Comparison of ENCODE assay signal across 16 cellular contexts in genomic region chrX:46551494-46552128, GRCh38. TPM values are rescaled to one million over a fixed set of nuclear protein-coding genes. Genes with fewer than 3 reads are reported as not detected.
DNase-seq lines count a peak whose midpoint lies in the region; ATAC-seq, FAIRE-seq and TF ChIP-seq lines count a peak whose summit lies in the region.
"Had no signal": no experiment of that assay in that cellular context is flagged by ENCODE, and none has a peak within 500 bp of the region (broad histone marks: within the 10 kb centered on the region; RNA-seq: fewer than 3 reads in every experiment).

No MANE protein-coding gene starts in this region.

- H3K9me3 ChIP-seq in AG04450 (ENCODE audit: control insufficient read depth, insufficient read depth, low read length) (no peaks in the 10 kb centered on the region), IMR-90 (ENCODE audit: control insufficient read depth, insufficient read depth, low read length) (no peaks in the 10 kb centered on the region), K562 (replicated peaks; ENCODE audit: control insufficient read depth, insufficient read depth, low read depth, low read length) (no peaks in the 10 kb centered on the region), iPS-20b (ENCODE audit: insufficient read depth, low read depth, low read length) (no peaks in the 10 kb centered on the region), thyroid gland (no peaks in the 10 kb centered on the region)
- H3K9me3 ChIP-seq: thoracic aorta had no signal

- H2BK15ac ChIP-seq in IMR-90 (ENCODE audit: low read depth, low read length) = no peak overlapping the region

- TF ChIP-seq EP300 in K562 (IDR thresholded peaks at IDR 0.05; ENCODE audit: low read length) = no peak

- H2AK9ac ChIP-seq in IMR-90 (replicated peaks; ENCODE audit: low read depth, low read length, poor library complexity) = no peak overlapping the region

- H3K4ac ChIP-seq in IMR-90 (ENCODE audit: low read depth, low read length) = peak overlapping the region; percentile 3; the same call in 1 of the 2 replicates

- H3K9me1 ChIP-seq in IMR-90 (ENCODE audit: insufficient read depth, low read length) (no peaks in the 10 kb centered on the region), K562 (ENCODE audit: control insufficient read depth, insufficient read depth, low read length) (no peaks in the 10 kb centered on the region)

- ATAC-seq in IMR-90 (ENCODE audit: low read depth) = peak; percentile 37
- peak; percentile 58 for ATAC-seq in K562

- H4K5ac ChIP-seq in IMR-90 (ENCODE audit: low read depth, low read length) = no peak overlapping the region; the same call in 1 of the 2 replicates

- H3K27ac ChIP-seq in AG04450 (ENCODE audit: low read depth, low read length) (peak overlapping the region; percentile 57), IMR-90 (ENCODE audit: insufficient read depth, low read length) (no peak overlapping the region), K562 (ENCODE audit: extremely low read depth, low read depth, low read length) (no peak overlapping the region), iPS-20b (ENCODE audit: low read length) (peak overlapping the region; percentile 25), thyroid gland (no peak overlapping the region)
- H3K27ac ChIP-seq: KMS-11, thoracic aorta had no signal

- no peak overlapping the region for H3K18ac ChIP-seq in IMR-90 (ENCODE audit: low read depth, low read length)

- no peaks in the 10 kb centered on the region for H3K4me1 ChIP-seq in IMR-90 (ENCODE audit: control insufficient read depth, insufficient read depth, low read length)
- no peaks in the 10 kb centered on the region; a peak in 2 of 5 replicates for H3K4me1 ChIP-seq in K562 (replicated peaks in 1 of 2; ENCODE audit: control insufficient read depth in 2 of 2, insufficient read depth in 2 of 2, low read length in 2 of 2)
- peaks cover 4% of the 10 kb centered on the region; the same call in 1 of the 2 replicates for H3K4me1 ChIP-seq in iPS-20b (ENCODE audit: insufficient read depth, low read length)
- peaks cover 0 to 3% of the 10 kb centered on the region in 2 donors for H3K4me1 ChIP-seq in thyroid gland

- H2AFZ ChIP-seq in IMR-90 (replicated peaks; ENCODE audit: low read length, poor library complexity) (no peak overlapping the region), K562 (ENCODE audit: low read depth, low read length) (no peak overlapping the region)

- H3K79me1 ChIP-seq in IMR-90 (ENCODE audit: low read depth in 1 of 2, low read length in 2 of 2) = peaks cover 5 to 12% of the 10 kb centered on the region in 2 experiments; a peak in 2 of 4 replicates

- H3K36me3 ChIP-seq in IMR-90 (ENCODE audit: control insufficient read depth, insufficient read depth, low read length) (peaks cover 2% of the 10 kb centered on the region), K562 (ENCODE audit: control insufficient read depth, insufficient read depth, low read length) (peaks cover 16% of the 10 kb centered on the region), iPS-20b (ENCODE audit: insufficient read depth, low read depth, low read length) (peaks cover 18% of the 10 kb centered on the region; the same call in 1 of the 2 replicates), thyroid gland (no peaks in the 10 kb centered on the region)
- H3K36me3 ChIP-seq: thoracic aorta had no signal

- H2BK5ac ChIP-seq in IMR-90 (ENCODE audit: low read depth, low read length, poor library complexity, severe bottlenecking) = peak overlapping the region; percentile 43

- no peak overlapping the region for H2AK5ac ChIP-seq in IMR-90 (ENCODE audit: low read depth, low read length)

- H4K20me1 ChIP-seq in IMR-90 (ENCODE audit: insufficient read depth, low read length) = peaks cover 4% of the 10 kb centered on the region; the same call in 1 of the 2 replicates
- no peaks in the 10 kb centered on the region for H4K20me1 ChIP-seq in K562 (replicated peaks; ENCODE audit: control insufficient read depth, insufficient read depth, low read length)

- TF ChIP-seq POLR2A in IMR-90 (IDR thresholded peaks at IDR 0.05; ENCODE audit: low read depth, low read length) (no peak), K562 (conservative IDR thresholded peaks at IDR 0.05) (no peak), thyroid gland (IDR thresholded peaks at IDR 0.05) (no peak)

- TF ChIP-seq RAD21 in IMR-90 (IDR thresholded peaks at IDR 0.05; ENCODE audit: low read length) (no peak), K562 (CRISPR knock-in tag; conservative IDR thresholded peaks at IDR 0.05 in 1 of 2, IDR thresholded peaks at IDR 0.05 in 1 of 2) (no peak)

- H3K4me3 ChIP-seq in AG04450 (ENCODE audit: low read depth, low read length) (no peak overlapping the region), IMR-90 (ENCODE audit: insufficient read depth, low read depth, low read length) (no peak overlapping the region), K562 (no peak overlapping the region), iPS-20b (ENCODE audit: low read length) (no peak overlapping the region), thyroid gland (replicated peaks in 1 of 3) (no peak overlapping the region)
- H3K4me3 ChIP-seq: thoracic aorta had no signal

- no peak overlapping the region for H3K56ac ChIP-seq in IMR-90 (ENCODE audit: extremely low read depth, insufficient read depth, low read length)

- in situ Hi-C loops in IMR-90 (cut with MboI; ENCODE audit: low sequenced_read_pairs) = loop anchor here (10.0 kb wide), 1 partner anchor 93 kb away; no protein-coding TSS in a partner anchor
- in situ Hi-C loops in K562 (cut with MboI) = no loop called here

- H3K27me3 ChIP-seq in AG04450 (ENCODE audit: control insufficient read depth, insufficient read depth, low read length) (no peaks in the 10 kb centered on the region), IMR-90 (ENCODE audit: control insufficient read depth, insufficient read depth, low read length) (no peaks in the 10 kb centered on the region), K562 (ENCODE audit: control insufficient read depth in 2 of 2, insufficient read depth in 2 of 2, low read length in 2 of 2) (no peaks in the 10 kb centered on the region), iPS-20b (ENCODE audit: insufficient read depth, low read length) (no peaks in the 10 kb centered on the region), thyroid gland (no peaks in the 10 kb centered on the region)

- H4K91ac ChIP-seq in IMR-90 (ENCODE audit: insufficient read depth, low read depth, low read length) = no peak overlapping the region

- H3K9ac ChIP-seq in IMR-90 (ENCODE audit: low read depth, low read length) (no peak overlapping the region), K562 (ENCODE audit: insufficient read depth in 1 of 2, low read depth in 2 of 2, low read length in 2 of 2) (no peak overlapping the region), iPS-20b (ENCODE audit: low read depth, low read length) (peak overlapping the region; percentile 75; the same call in 1 of the 2 replicates)
- H3K9ac ChIP-seq: KMS-11 had no signal

- no peak overlapping the region; the same call in 1 of the 2 replicates for H2BK20ac ChIP-seq in IMR-90 (ENCODE audit: low read depth, low read length)

- H4K8ac ChIP-seq in IMR-90 (ENCODE audit: low read depth in 2 of 2, low read length in 2 of 2) = peak overlapping the region in 1 of 2 experiments; percentile 19; a peak in 1 of 4 replicates

- no peak for FAIRE-seq in K562 (lab: Jason Lieb, UNC)
- FAIRE-seq: colon, keratinocyte had no signal

- intact Hi-C loops in IMR-90 (cut with micrococcal nuclease) (loop anchor here (10.0 kb wide), 1 partner anchor 543 kb away; no protein-coding TSS in a partner anchor), K562 (cut with micrococcal nuclease) (no loop called here), thyroid gland (cut with DNase I) (no loop called here)

- 47% methylated on average over 7 of the region's 8 CpGs; no CpG with 5 or more reads in 1 of the 2 experiments for WGBS in IMR-90 (ENCODE audit: extremely low coverage in 2 of 2, insufficient read length in 1 of 2), 2 experiments
- 14% methylated on average over 8 of the region's 8 CpGs for WGBS in K562 (ENCODE audit: insufficient coverage, low coverage, missing lambda C conversion rate)
- 90 to 91% methylated on average over 8 of the region's 8 CpGs for WGBS in thyroid gland, 2 donors

- H3K23ac ChIP-seq in IMR-90 (ENCODE audit: low read depth, low read length) = no peak overlapping the region

- no peak overlapping the region for H3K4me2 ChIP-seq in IMR-90 (ENCODE audit: low read depth, low read length)
- no peak overlapping the region for H3K4me2 ChIP-seq in K562 (ENCODE audit: insufficient read depth, low read length)
- H3K4me2 ChIP-seq: KMS-11 had no signal

- H3K14ac ChIP-seq in IMR-90 (replicated peaks; ENCODE audit: low read depth, low read length) = no peak overlapping the region

- no peak for DNase-seq in AG04450 (ENCODE audit: low read depth, low spot score)
- peak; percentile 80 for DNase-seq in IMR-90
- peak in 1 of 4 experiments; percentile 27 for DNase-seq in K562 (ENCODE audit: extremely low read depth in 1 of 4, low spot score in 3 of 4)
- DNase-seq in NCI-H1105 (lab: John Stamatoyannopoulos, UW) = no peak
- DNase-seq in NCI-H1092 treated with DMSO at 0.1 percent for 48 hours (lab: John Stamatoyannopoulos, UW) = no peak
- DNase-seq in thyroid gland = no peak
- no peak for DNase-seq in NCI-H1694 (lab: John Stamatoyannopoulos, UW)
- DNase-seq: activated naive CD8-positive, alpha-beta T cell treated with anti-CD3 and anti-CD28 coated beads for 36 hours; NCI-H2029 treated with DMSO at 0.1 percent for 48 hours; posterior cingulate gyrus; stimulated activated CD4-positive, alpha-beta T cell treated with anti-CD3 and anti-CD28 coated beads, Interleukin-15, amount 100 ng/mL, for 24 hours had no signal

- CTCF ChIA-PET in AG04450 (lab: Charles Lee) = no interaction called here
- CTCF ChIA-PET in IMR-90 (lab: Yijun Ruan, JAX) = no interaction called here
- CTCF ChIA-PET in K562 (lab: Yijun Ruan, JAX; ENCODE audit: low intra/inter-chr PET ratio) = no interaction called here

- TF ChIP-seq CTCF in AG04450 (IDR thresholded peaks at IDR 0.05; ENCODE audit: low read depth, low read length) = no peak
- no peak for TF ChIP-seq CTCF in IMR-90 (conservative IDR thresholded peaks at IDR 0.05; ENCODE audit: low read depth, low read length)
- TF ChIP-seq CTCF in K562 (IDR thresholded peaks at IDR 0.05 in 2 of 3, conservative IDR thresholded peaks at IDR 0.05 in 1 of 3; ENCODE audit: insufficient read depth in 2 of 3, low read depth in 1 of 3, low read length in 3 of 3) = no peak
- no peak for TF ChIP-seq CTCF in thyroid gland (IDR thresholded peaks at IDR 0.05)

- no TSS peak for BruUV-seq in IMR-90 (replicated peaks; lab: Mats Ljungman, UMichigan)
- BruUV-seq in K562 (replicated peaks; lab: Mats Ljungman, UMichigan) = no TSS peak

- H2BK120ac ChIP-seq in IMR-90 (ENCODE audit: low read depth, low read length) = peak overlapping the region; percentile 4

- dilution Hi-C loops in IMR-90 (cut with HindIII; ENCODE audit: low sequenced_read_pairs, unreplicated experiment) = no loop called here

- H3K79me2 ChIP-seq in K562 (ENCODE audit: control insufficient read depth, insufficient read depth, low read length) = peaks cover 13% of the 10 kb centered on the region

- POLR2A ChIA-PET in AG04450 (lab: Yijun Ruan, JAX) (no interaction called here), IMR-90 (lab: Charles Lee; ENCODE audit: unreplicated experiment) (no interaction called here), K562 (lab: Yijun Ruan, JAX) (no interaction called here)

RNA-seq across cellular contexts. Expression of gene ZNF674, which starts 6.4 kb away (rescaled TPM):
- polyA plus RNA-seq in AG04450 (2011; rRNA removed) (4.0 and 4.1 TPM in 2 replicates), IMR-90 (2012; rRNA removed) (1.7 and 2.2 TPM in 2 replicates), K562 (2011; rRNA removed) (3.5 and 3.6 TPM in 2 replicates), K562 (2014; fragmentation: Illumina TruSeq; extraction: Trizol) (1.8 and 2.0 TPM in 2 replicates), K562 (2014; fragmentation: Nextera tagmentation; extraction: Ambion mirVana) (1 to 10 TPM; 1.2 to 1.6 TPM), K562 (2014; rRNA removed) (1.1 and 3.4 TPM in 2 replicates)
- 12.9 and 14.0 TPM in 2 replicates for polyA minus RNA-seq in AG04450 (2011; rRNA and poly(A)+ RNA removed)
- total RNA-seq in IMR-90 (2012; rRNA removed) (6.4 and 13.4 TPM in 2 replicates), K562 (2014; rRNA removed) (1.5 and 2.6 TPM in 2 replicates), K562 (2014; rRNA removed; fragmentation: Illumina TruSeq; extraction: Trizol) (4.7 and 4.8 TPM in 2 replicates), K562 (2015; rRNA removed; fragmentation: Illumina TruSeq; extraction: Trizol) (1.8 and 2.0 TPM in 2 replicates), K562 (2021) (2.5 and 2.7 TPM in 2 replicates), thyroid gland (1 to 10 TPM; 2.9 to 9.3 (median 6.6) TPM)
- polyA plus RNA-seq in IMR-90 (2012; cell fraction: cytosol; rRNA removed) = 1.4 and 2.2 TPM in 2 replicates
- 5.1 and 8.3 TPM in 2 replicates for polyA plus RNA-seq in IMR-90 (2012; cell fraction: nucleus; rRNA removed; ENCODE audit: low replicate concordance)
- total RNA-seq in K562 (2011; cell fraction: chromatin; rRNA removed; ENCODE audit: low replicate concordance) = 19.4 and 19.5 TPM in 2 replicates
- total RNA-seq in K562 (2011; cell fraction: nucleolus; rRNA removed) = 11.2 and 13.0 TPM in 2 replicates
- 13.6 and 16.2 TPM in 2 replicates for total RNA-seq in K562 (2011; cell fraction: nucleoplasm; rRNA removed)
- 1.5 and 1.6 TPM in 2 replicates for polyA plus RNA-seq in K562 (2011; cell fraction: cytosol; rRNA removed)
- polyA plus RNA-seq in K562 (2011; cell fraction: nucleus; rRNA removed) = 3.2 and 4.0 TPM in 2 replicates
- 1.2 and 2.0 TPM in 2 replicates for polyA plus RNA-seq in K562 (2012)
- polyA minus RNA-seq in K562 (2011; rRNA and poly(A)+ RNA removed) = 6.5 and 6.8 TPM in 2 replicates
- polyA minus RNA-seq in K562 (2011; cell fraction: cytosol; rRNA and poly(A)+ RNA removed) = 1.3 and 3.4 TPM in 2 replicates
- polyA minus RNA-seq in K562 (2011; cell fraction: nucleus; rRNA and poly(A)+ RNA removed) = 4.2 and 5.4 TPM in 2 replicates

RNA-seq across cellular contexts. Expression of gene CHST7, which starts 22.0 kb away (rescaled TPM):
- 2.1 and 2.3 TPM in 2 replicates for polyA plus RNA-seq in AG04450 (2011; rRNA removed)
- polyA minus RNA-seq in AG04450 (2011; rRNA and poly(A)+ RNA removed) = 0.97 and 1.3 TPM in 2 replicates
- total RNA-seq in IMR-90 (2012; rRNA removed) = 2.9 and 3.3 TPM in 2 replicates
- polyA plus RNA-seq in IMR-90 (2012; rRNA removed) = 4.8 and 5.5 TPM in 2 replicates
- 6.2 and 11.9 TPM in 2 replicates for polyA plus RNA-seq in IMR-90 (2012; cell fraction: cytosol; rRNA removed)
- polyA plus RNA-seq in IMR-90 (2012; cell fraction: nucleus; rRNA removed; ENCODE audit: low replicate concordance) = 1.9 and 6.5 TPM in 2 replicates
- 0.23 and 0.39 TPM in 2 replicates for total RNA-seq in K562 (2011; cell fraction: chromatin; rRNA removed; ENCODE audit: low replicate concordance)
- 0.17 and 0.39 TPM in 2 replicates for total RNA-seq in K562 (2011; cell fraction: nucleolus; rRNA removed)
- total RNA-seq in K562 (2011; cell fraction: nucleoplasm; rRNA removed) = 0.22 TPM in 1 of 2 replicates, not detected in the other
- 0.09 and 0.16 TPM in 2 replicates for total RNA-seq in K562 (2014; rRNA removed)
- 0.06 and 0.07 TPM in 2 replicates for total RNA-seq in K562 (2014; rRNA removed; fragmentation: Illumina TruSeq; extraction: Trizol)
- not detected in 2 replicates for total RNA-seq in K562 (2015; rRNA removed; fragmentation: Illumina TruSeq; extraction: Trizol)
- 0.09 TPM in 1 of 2 replicates, not detected in the other for total RNA-seq in K562 (2021)
- 0.06 and 0.11 TPM in 2 replicates for polyA plus RNA-seq in K562 (2011; rRNA removed)
- polyA plus RNA-seq in K562 (2011; cell fraction: cytosol; rRNA removed) = 0.04 TPM in 1 of 2 replicates, not detected in the other
- 0.06 and 0.10 TPM in 2 replicates for polyA plus RNA-seq in K562 (2011; cell fraction: nucleus; rRNA removed)
- polyA plus RNA-seq in K562 (2012) = not detected in 2 replicates
- 0.04 TPM in 1 of 2 replicates, not detected in the other for polyA plus RNA-seq in K562 (2014; fragmentation: Illumina TruSeq; extraction: Trizol)
- under 1 TPM; 0.27 to 0.41 TPM for polyA plus RNA-seq in K562 (2014; fragmentation: Nextera tagmentation; extraction: Ambion mirVana)
- polyA plus RNA-seq in K562 (2014; rRNA removed) = 0.03 TPM in 1 of 2 replicates, not detected in the other
- 0.15 TPM in 1 of 2 replicates, not detected in the other for polyA minus RNA-seq in K562 (2011; rRNA and poly(A)+ RNA removed)
- not detected in 2 replicates for polyA minus RNA-seq in K562 (2011; cell fraction: cytosol; rRNA and poly(A)+ RNA removed)
- polyA minus RNA-seq in K562 (2011; cell fraction: nucleus; rRNA and poly(A)+ RNA removed) = 0.22 and 0.54 TPM in 2 replicates
- 10 to 100 TPM in 3 of 4 donors, 1 to 10 TPM in 1; 9.0 to 28.5 (median 20.4) TPM for total RNA-seq in thyroid gland

Comparison
In these comparisons a context has a peak if more than half of its experiments do, and no peak if none do; other contexts are left out.
1. H3K27ac ChIP-seq: peak in AG04450 (single experiment) and iPS-20b (single experiment); none in IMR-90 (single experiment), K562 (single experiment) and thyroid gland (0 of 3).